20 cellular contexts compared by ENCODE assay signal in genomic region chr1:181452746-181453145, GRCh38. TPM values are rescaled to one million over a fixed set of nuclear protein-coding genes. Genes with fewer than 3 reads are reported as not detected.
"Had no signal": no experiment of that assay in that cellular context is flagged by ENCODE, and none has a peak within 500 bp of the region (broad histone marks: within the 10 kb centered on the region; RNA-seq: fewer than 3 reads in every experiment).

No MANE protein-coding gene starts in this region.

- H3K36me3 ChIP-seq: colonic mucosa had no signal

- DNase-seq: activated CD4-positive, alpha-beta T cell treated with anti-CD3 and anti-CD28 coated beads, Interleukin-2, amount 50 U/mL, for 1 hour; activated naive CD8-positive, alpha-beta T cell treated with anti-CD3 and anti-CD28 coated beads for 36 hours; amygdala; body of pancreas; central memory CD4-positive, alpha-beta T cell; colonic mucosa; left cardiac atrium; right cardiac atrium; stimulated activated CD4-positive, alpha-beta T cell treated with anti-CD3 and anti-CD28 coated beads, Interleukin-4, amount 100 ng/mL, for 4 hours; stimulated activated CD8-positive, alpha-beta memory T cell treated with anti-CD3 and anti-CD28 coated beads, Interleukin-4, amount 100 ng/mL, for 48 hours; stimulated activated naive CD8-positive, alpha-beta T cell treated with anti-CD3 and anti-CD28 coated beads, Interleukin-15, Interleukin-2, amounts not matched to agents 100 U/mL and 50 U/mL, for 24 hours; trophoblast cell had no signal

- H3K27ac ChIP-seq: body of pancreas, colonic mucosa, foreskin keratinocyte had no signal

- H3K4me2 ChIP-seq: smooth muscle cell had no signal

- H3K27me3 ChIP-seq: body of pancreas, colonic mucosa, foreskin keratinocyte had no signal

- ATAC-seq: activated CD4-positive, CD25-positive, alpha-beta regulatory T cell treated with anti-CD3 and anti-CD28 coated beads, Interleukin-2, amount 50 U/mL, for 24 hours; body of pancreas; foreskin keratinocyte; left cardiac atrium; right cardiac atrium; stimulated activated naive CD8-positive, alpha-beta T cell treated with anti-CD3 and anti-CD28 coated beads, Interleukin-15, Interleukin-2, amounts not matched to agents 100 U/mL and 50 U/mL, for 24 hours had no signal

- H3K36me3 Mint-ChIP-seq: activated naive CD8-positive, alpha-beta T cell treated with anti-CD3 and anti-CD28 coated beads for 36 hours; memory B cell; natural killer cell treated with Interleukin-12 subunit alpha and Interleukin-12 subunit beta and Interleukin-15 and Interleukin-18, amount 100 ng/mL, for 72 hours had no signal

- H3K4me1 ChIP-seq: colonic mucosa, foreskin keratinocyte had no signal

- H3K4me3 ChIP-seq: body of pancreas, colonic mucosa, smooth muscle cell had no signal

- H3K4me1 Mint-ChIP-seq: activated naive CD8-positive, alpha-beta T cell treated with anti-CD3 and anti-CD28 coated beads for 36 hours; memory B cell had no signal

- H3K27ac Mint-ChIP-seq: activated naive CD8-positive, alpha-beta T cell treated with anti-CD3 and anti-CD28 coated beads for 36 hours; activated T-helper 1 cell treated with anti-CD3 and anti-CD28 coated beads, Interleukin-12 subunit alpha, Interleukin-12 subunit beta, Interleukin-2, Interleukin-4 antibody, amounts not matched to agents 30 ng/mL and 10 ng/mL and 1 ng/mL, durations not matched to agents 14 hours and 24 hours and 36 hours; memory B cell; natural killer cell treated with Interleukin-12 subunit alpha and Interleukin-12 subunit beta and Interleukin-15 and Interleukin-18, amount 100 ng/mL, for 72 hours; T-helper 2 cell treated with Interferon-gamma antibody and Interleukin-4, amounts not matched to agents 5 μg/mL and 100 μg/mL, for 36 hours had no signal

- H3K9me3 Mint-ChIP-seq: activated naive CD8-positive, alpha-beta T cell treated with anti-CD3 and anti-CD28 coated beads for 36 hours; T-helper 2 cell treated with Interferon-gamma antibody and Interleukin-4, amounts not matched to agents 5 μg/mL and 100 μg/mL, for 36 hours had no signal

- H3K4me3 Mint-ChIP-seq: activated naive CD8-positive, alpha-beta T cell treated with anti-CD3 and anti-CD28 coated beads for 36 hours; activated T-helper 1 cell treated with anti-CD3 and anti-CD28 coated beads, Interleukin-12 subunit alpha, Interleukin-12 subunit beta, Interleukin-2, Interleukin-4 antibody, amounts not matched to agents 30 ng/mL and 10 ng/mL and 1 ng/mL, durations not matched to agents 14 hours and 24 hours and 36 hours; memory B cell; natural killer cell treated with Interleukin-12 subunit alpha and Interleukin-12 subunit beta and Interleukin-15 and Interleukin-18, amount 100 ng/mL, for 72 hours; T-helper 2 cell treated with Interferon-gamma antibody and Interleukin-4, amounts not matched to agents 5 μg/mL and 100 μg/mL, for 36 hours had no signal

- H3K9me3 ChIP-seq: body of pancreas, colonic mucosa had no signal

RNA-seq across cellular contexts. Expression of gene CACNA1E, which starts 30.6 kb away (rescaled TPM):
- total RNA-seq: activated CD8-positive, alpha-beta memory T cell treated with anti-CD3 and anti-CD28 coated beads for 36 hours; activated T-helper 1 cell treated with anti-CD3 and anti-CD28 coated beads, Interleukin-12 subunit alpha, Interleukin-12 subunit beta, Interleukin-2, Interleukin-4 antibody, amounts not matched to agents 30 ng/mL and 10 ng/mL and 1 ng/mL, durations not matched to agents 14 hours and 24 hours and 36 hours; foreskin keratinocyte; smooth muscle cell had no signal
- polyA plus RNA-seq: foreskin keratinocyte, smooth muscle cell had no signal
